26 cellular contexts compared by ENCODE assay signal in genomic region chr21:37525810-37526209, GRCh38.
A peak's percentile ranks its signal among the peaks of the same experiment; 100 is the strongest.
DNase-seq lines count a peak whose midpoint lies in the region; ATAC-seq and TF ChIP-seq lines count a peak whose summit lies in the region.
"Had no signal": no experiment of that assay in that cellular context is flagged by ENCODE, and none has a peak within 500 bp of the region (broad histone marks: within the 10 kb centered on the region; RNA-seq: fewer than 3 reads in every experiment).

No MANE protein-coding gene starts in this region.

- peak overlapping the region; percentile 48 for H3K4me3 ChIP-seq in endodermal cell (ENCODE audit: low read length)
- H3K4me3 ChIP-seq in MG63, result no peak overlapping the region
- H3K4me3 ChIP-seq: PC-9 had no signal

- no peak overlapping the region for H3K9ac ChIP-seq in endodermal cell (ENCODE audit: extremely low read depth, low read length, poor library complexity, severe bottlenecking)

- peaks cover 14% of the 10 kb centered on the region for H3K4me1 ChIP-seq in endodermal cell (ENCODE audit: control insufficient read depth, insufficient read depth, low read length)
- H3K4me1 ChIP-seq: Caco-2 had no signal

- peaks cover 2% of the 10 kb centered on the region for H3K36me3 Mint-ChIP-seq in endodermal cell (ENCODE audit: low read depth)
- H3K36me3 Mint-ChIP-seq in activated T-helper 17 cell treated with anti-CD3 and anti-CD28 coated beads, Interleukin-2, amount 50 U/mL, for 72 hours (ENCODE audit: low read depth), result no peaks in the 10 kb centered on the region
- H3K36me3 Mint-ChIP-seq: CD8-positive, alpha-beta T cell had no signal

- H3K9me3 ChIP-seq in endodermal cell (ENCODE audit: control insufficient read depth, low read length) (no peaks in the 10 kb centered on the region), MG63 (no peaks in the 10 kb centered on the region)
- H3K9me3 ChIP-seq: Caco-2 had no signal

- H3K36me3 ChIP-seq in endodermal cell (ENCODE audit: control insufficient read depth, insufficient read depth, low read length) (no peaks in the 10 kb centered on the region), MG63 (no peaks in the 10 kb centered on the region)

- no peak overlapping the region for H3K27ac Mint-ChIP-seq in endodermal cell
- H3K27ac Mint-ChIP-seq in activated T-helper 17 cell treated with anti-CD3 and anti-CD28 coated beads, Interleukin-2, amount 50 U/mL, for 72 hours, result no peak overlapping the region
- H3K27ac Mint-ChIP-seq: B cell; CD8-positive, alpha-beta T cell had no signal

- H3K9me3 Mint-ChIP-seq in endodermal cell, result peaks cover 7% of the 10 kb centered on the region
- H3K9me3 Mint-ChIP-seq in activated T-helper 17 cell treated with anti-CD3 and anti-CD28 coated beads, Interleukin-2, amount 50 U/mL, for 72 hours, result no peaks in the 10 kb centered on the region
- H3K9me3 Mint-ChIP-seq: CD8-positive, alpha-beta T cell had no signal

- H3K27me3 ChIP-seq in endodermal cell (ENCODE audit: control insufficient read depth, insufficient read depth, low read length, poor library complexity, severe bottlenecking), result no peaks in the 10 kb centered on the region
- no peaks in the 10 kb centered on the region for H3K27me3 ChIP-seq in MG63

- no peak overlapping the region for H3K27ac ChIP-seq in endodermal cell (ENCODE audit: low read depth, low read length)
- H3K27ac ChIP-seq: C4-2B, HL-60, PC-9 had no signal

- DNase-seq in amniotic epithelial cell (ENCODE audit: low read depth) (peak; percentile 53), endodermal cell (no peak), iris pigment epithelial cell (ENCODE audit: low read depth) (peak; percentile 47), DMS79 treated with DMSO at 0.1 percent for 48 hours (lab: John Stamatoyannopoulos, UW) (no peak), NCI-H1417 treated with DMSO at 0.1 percent for 48 hours (lab: John Stamatoyannopoulos, UW) (no peak), MG63 (no peak)
- DNase-seq: Caco-2; CD8-positive, alpha-beta T cell; GF-D8; HCEC 1CT; Karpas-422; MV-4-11; NCI-H1105; NCI-H146; NCI-H1930; NCI-H2107; NCI-H446; NCI-H524 treated with DMSO at 0.1 percent for 48 hours; NCI-H774; PC-9; Right ventricle myocardium superior; RPMI8226 had no signal

- H3K27me3 Mint-ChIP-seq in endodermal cell (ENCODE audit: insufficient read depth), result no peaks in the 10 kb centered on the region
- peaks cover 12% of the 10 kb centered on the region for H3K27me3 Mint-ChIP-seq in activated T-helper 17 cell treated with anti-CD3 and anti-CD28 coated beads, Interleukin-2, amount 50 U/mL, for 72 hours

- H3K4me3 Mint-ChIP-seq in endodermal cell, result no peak overlapping the region
- no peak overlapping the region for H3K4me3 Mint-ChIP-seq in activated T-helper 17 cell treated with anti-CD3 and anti-CD28 coated beads, Interleukin-2, amount 50 U/mL, for 72 hours
- H3K4me3 Mint-ChIP-seq: B cell; CD8-positive, alpha-beta T cell had no signal

- no peak for ATAC-seq in activated T-helper 17 cell treated with anti-CD3 and anti-CD28 coated beads, Interleukin-2, amount 50 U/mL, for 72 hours (replicated peaks)
- ATAC-seq: CD8-positive, alpha-beta T cell had no signal

- no peak for TF ChIP-seq CTCF in endodermal cell (conservative IDR thresholded peaks at IDR 0.05)

- H3K4me1 Mint-ChIP-seq in endodermal cell, result peaks cover 24% of the 10 kb centered on the region
- H3K4me1 Mint-ChIP-seq in activated T-helper 17 cell treated with anti-CD3 and anti-CD28 coated beads, Interleukin-2, amount 50 U/mL, for 72 hours, result no peaks in the 10 kb centered on the region

- WGBS in endodermal cell (ENCODE audit: insufficient coverage in 1 of 2, insufficient read length in 1 of 2), 2 experiments, result 84 to 100% methylated on average over 2 of the region's 2 CpGs

Comparison
In these comparisons a context has a peak if more than half of its experiments do, and no peak if none do; other contexts are left out.
1. DNase-seq: peak in amniotic epithelial cell (single experiment) and iris pigment epithelial cell (single experiment); none in endodermal cell (single experiment), DMS79 treated with DMSO at 0.1 percent for 48 hours (single experiment), NCI-H1417 treated with DMSO at 0.1 percent for 48 hours (single experiment) and MG63 (single experiment).